In genomic region chr15:32615051-32615870, GRCh38 we compare ENCODE assay signal across 8 cellular contexts. TPM values are rescaled to one million over a fixed set of nuclear protein-coding genes. Genes with fewer than 3 reads are reported as not detected.
A peak's percentile ranks its signal among the peaks of the same experiment; 100 is the strongest.
DNase-seq lines count a peak whose midpoint lies in the region; ATAC-seq, FAIRE-seq and TF ChIP-seq lines count a peak whose summit lies in the region.
"Not testable (repeated sequence)": the region's sequence is repeated elsewhere in the genome, so short reads cannot be mapped to it uniquely, and the experiment has no call there.

A gene with protein sequence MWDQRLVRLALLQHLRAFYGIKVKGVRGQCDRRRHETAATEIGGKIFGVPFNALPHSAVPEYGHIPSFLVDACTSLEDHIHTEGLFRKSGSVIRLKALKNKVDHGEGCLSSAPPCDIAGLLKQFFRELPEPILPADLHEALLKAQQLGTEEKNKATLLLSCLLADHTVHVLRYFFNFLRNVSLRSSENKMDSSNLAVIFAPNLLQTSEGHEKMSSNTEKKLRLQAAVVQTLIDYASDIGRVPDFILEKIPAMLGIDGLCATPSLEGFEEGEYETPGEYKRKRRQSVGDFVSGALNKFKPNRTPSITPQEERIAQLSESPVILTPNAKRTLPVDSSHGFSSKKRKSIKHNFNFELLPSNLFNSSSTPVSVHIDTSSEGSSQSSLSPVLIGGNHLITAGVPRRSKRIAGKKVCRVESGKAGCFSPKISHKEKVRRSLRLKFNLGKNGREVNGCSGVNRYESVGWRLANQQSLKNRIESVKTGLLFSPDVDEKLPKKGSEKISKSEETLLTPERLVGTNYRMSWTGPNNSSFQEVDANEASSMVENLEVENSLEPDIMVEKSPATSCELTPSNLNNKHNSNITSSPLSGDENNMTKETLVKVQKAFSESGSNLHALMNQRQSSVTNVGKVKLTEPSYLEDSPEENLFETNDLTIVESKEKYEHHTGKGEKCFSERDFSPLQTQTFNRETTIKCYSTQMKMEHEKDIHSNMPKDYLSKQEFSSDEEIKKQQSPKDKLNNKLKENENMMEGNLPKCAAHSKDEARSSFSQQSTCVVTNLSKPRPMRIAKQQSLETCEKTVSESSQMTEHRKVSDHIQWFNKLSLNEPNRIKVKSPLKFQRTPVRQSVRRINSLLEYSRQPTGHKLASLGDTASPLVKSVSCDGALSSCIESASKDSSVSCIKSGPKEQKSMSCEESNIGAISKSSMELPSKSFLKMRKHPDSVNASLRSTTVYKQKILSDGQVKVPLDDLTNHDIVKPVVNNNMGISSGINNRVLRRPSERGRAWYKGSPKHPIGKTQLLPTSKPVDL (plus strand): TSS chr15:32615504. CDS start chr15:32616212, 708 bp downstream.

- peak within 1 kb of the TSS; percentile 81 for H3K4me3 ChIP-seq in effector memory CD4-positive, alpha-beta T cell (ENCODE audit: insufficient read depth, low read depth, low read length, poor library complexity, severe bottlenecking)
- H3K4me3 ChIP-seq in small intestine (ENCODE audit: low read depth in 1 of 2, low read length in 2 of 2) (peak within 1 kb of the TSS; percentile 46 to 59), aorta (ENCODE audit: low read length in 2 of 2) (peak within 1 kb of the TSS in 1 of 2 donors; percentile 56)

- H3K27ac ChIP-seq in effector memory CD4-positive, alpha-beta T cell (ENCODE audit: insufficient read depth, low read length, poor library complexity, severe bottlenecking) = peak within 1 kb of the TSS; percentile 73
- H3K27ac ChIP-seq in small intestine (ENCODE audit: low read depth in 1 of 2, low read length in 1 of 2) = peak within 1 kb of the TSS; percentile 41 to 82
- H3K27ac ChIP-seq in aorta (ENCODE audit: low read depth in 1 of 2, low read length in 2 of 2) = peak within 1 kb of the TSS in 1 of 2 donors; percentile 63

- H3K27me3 ChIP-seq in effector memory CD4-positive, alpha-beta T cell (replicated peaks; ENCODE audit: control insufficient read depth, insufficient read depth, low read length, poor library complexity, severe bottlenecking); small intestine (ENCODE audit: control insufficient read depth in 2 of 2, insufficient read depth in 2 of 2, low read length in 2 of 2); aorta (ENCODE audit: control insufficient read depth in 1 of 2, insufficient read depth in 2 of 2, low read length in 1 of 2): not testable (repeated sequence)

- not testable (repeated sequence) for H3K9me3 ChIP-seq in effector memory CD4-positive, alpha-beta T cell (ENCODE audit: control insufficient read depth, low read length); small intestine (ENCODE audit: control insufficient read depth, low read depth); aorta (ENCODE audit: control insufficient read depth, low read length)

- peak; percentile 67 for DNase-seq in NCI-H226
- peak; percentile 78 for DNase-seq in activated CD8-positive, alpha-beta memory T cell treated with anti-CD3 and anti-CD28 coated beads, Interleukin-2, amount 50 U/mL, for 4 hours
- DNase-seq in effector memory CD4-positive, alpha-beta T cell = peak; percentile 61 to 80 (median 74)
- peak; percentile 85 to 86 for DNase-seq in left colon
- peak; percentile 87 for DNase-seq in small intestine
- DNase-seq in aorta = peak; percentile 86 to 92

- H3K4me1 ChIP-seq in effector memory CD4-positive, alpha-beta T cell (ENCODE audit: control insufficient read depth, insufficient read depth, low read length, poor library complexity, severe bottlenecking); small intestine (ENCODE audit: control insufficient read depth in 2 of 2, insufficient read depth in 1 of 2, low read depth in 1 of 2, low read length in 1 of 2); aorta (ENCODE audit: control insufficient read depth in 1 of 2, insufficient read depth in 2 of 2, low read length in 2 of 2): not testable (repeated sequence)

- H3K36me3 ChIP-seq in effector memory CD4-positive, alpha-beta T cell (ENCODE audit: control insufficient read depth, insufficient read depth, low read length); small intestine (ENCODE audit: control insufficient read depth in 2 of 2, insufficient read depth in 2 of 2, low read length in 2 of 2); aorta (ENCODE audit: control insufficient read depth in 1 of 2, insufficient read depth in 2 of 2, low read length in 1 of 2): not testable (repeated sequence)

- not testable (repeated sequence) for FAIRE-seq in small intestine (lab: Jason Lieb, UNC)

- not testable (repeated sequence) for TF ChIP-seq POLR2A in GM18505 (IDR thresholded peaks at IDR 0.05; ENCODE audit: borderline replicate concordance, extremely low read depth, insufficient read depth, insufficient read length)

- 0 to 1% (median 0%) methylated on average over 21 to 31 of the region's 43 CpGs for WGBS in small intestine, 3 donors
- 1% methylated on average over 24 to 34 of the region's 43 CpGs for WGBS in aorta, 2 donors

- ATAC-seq in GM18505 (IDR thresholded peaks at IDR 0.05; ENCODE audit: unreplicated experiment) = peak; percentile 75
- peak; percentile 76 for ATAC-seq in HG02759 (IDR thresholded peaks at IDR 0.05; ENCODE audit: unreplicated experiment)
- peak; percentile 82 for ATAC-seq in left colon
- peak; percentile 96 for ATAC-seq in aorta (ENCODE audit: low FRiP score)

- intact Hi-C loops in left colon (cut with DNase I, micrococcal nuclease); aorta (cut with DNase I): not testable (repeated sequence)

RNA-seq across cellular contexts. Expression of the gene that starts here (rescaled TPM):
- total RNA-seq in left colon (10 to 100 TPM in 1 of 2 donors, 1 to 10 TPM in 1; 6.4 to 15.5 TPM), aorta (1 to 10 TPM; 2.8 to 4.3 TPM)
- polyA plus RNA-seq in small intestine (10 to 100 TPM in 1 of 3 donors, 1 to 10 TPM in 2; 1.3 to 14.2 (median 2.2) TPM), aorta (1 to 10 TPM; 1.1 to 5.0 TPM)
